ENCODE assay signal across 1 cellular context in genomic region chr3:11726146-11726545, GRCh38.
TF ChIP-seq lines count a peak whose summit lies in the region.

No MANE protein-coding gene starts in this region.

TF ChIP-seq in GM23338, 12 proteins besides CTCF, POLR2A, EP300 and RAD21 (continued from another document):
- no peak for TF ChIP-seq ZNF462 (CRISPR knock-in tag; IDR thresholded peaks at IDR 0.05)
